In the genomic region with DNA sequence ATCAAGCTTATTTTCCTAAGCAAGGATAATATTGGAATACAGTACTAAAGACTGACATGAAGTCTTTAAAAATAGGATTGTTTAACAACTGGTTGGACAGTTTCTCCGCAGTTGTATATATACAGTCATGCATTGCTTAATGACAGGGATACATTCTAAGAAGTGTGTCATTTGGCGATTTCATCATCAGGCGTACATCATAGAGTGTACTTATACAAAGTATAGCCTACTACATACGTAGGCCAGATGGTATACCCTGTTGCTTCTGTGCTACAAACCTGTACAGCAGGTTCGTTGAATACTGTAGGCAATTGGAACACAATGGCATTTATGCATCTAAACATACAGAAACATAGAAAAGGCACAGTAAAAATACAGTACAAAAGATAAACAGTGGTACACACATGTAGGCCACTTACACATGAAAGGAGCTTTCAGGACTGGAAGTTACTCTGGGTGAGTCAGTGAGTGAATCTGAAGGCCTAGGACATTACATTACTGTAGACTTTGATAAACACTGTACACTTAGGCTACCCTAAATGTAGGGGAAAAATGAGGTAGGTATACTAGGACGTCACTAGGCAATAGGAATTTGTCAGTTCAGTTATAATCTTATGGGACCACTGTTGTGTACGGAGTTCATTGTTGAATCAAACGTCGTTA, we compare ENCODE assay signal across 1 cellular context.
A peak's percentile ranks its signal among the peaks of the same experiment; 100 is the strongest.
TF ChIP-seq lines count a peak whose summit lies in the region.

No MANE protein-coding gene starts in this region.

TF ChIP-seq in K562, 482 proteins besides CTCF, POLR2A, EP300 and RAD21:
- TF ChIP-seq NCOA6 (IDR thresholded peaks at IDR 0.05) (no peak), CEBPG (CRISPR knock-in tag; IDR thresholded peaks at IDR 0.05) (no peak), CEBPG (tag; conservative IDR thresholded peaks at IDR 0.05 in 1 of 2, IDR thresholded peaks at IDR 0.05 in 1 of 2) (peak; percentile 24 to 73; a peak in 3 of 4 replicates), CEBPB (tag; IDR thresholded peaks at IDR 0.05) (peak; percentile 27; the same call in 1 of the 2 replicates)
- TF ChIP-seq, protein P1, sequence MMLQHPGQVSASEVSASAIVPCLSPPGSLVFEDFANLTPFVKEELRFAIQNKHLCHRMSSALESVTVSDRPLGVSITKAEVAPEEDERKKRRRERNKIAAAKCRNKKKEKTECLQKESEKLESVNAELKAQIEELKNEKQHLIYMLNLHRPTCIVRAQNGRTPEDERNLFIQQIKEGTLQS (IDR thresholded peaks at IDR 0.05): peak; percentile 52; the same call in 1 of the 2 replicates
- TF ChIP-seq, protein P1 (CRISPR knock-in tag; conservative IDR thresholded peaks at IDR 0.05): no peak
